18 cellular contexts compared by ENCODE assay signal in the genomic region with DNA sequence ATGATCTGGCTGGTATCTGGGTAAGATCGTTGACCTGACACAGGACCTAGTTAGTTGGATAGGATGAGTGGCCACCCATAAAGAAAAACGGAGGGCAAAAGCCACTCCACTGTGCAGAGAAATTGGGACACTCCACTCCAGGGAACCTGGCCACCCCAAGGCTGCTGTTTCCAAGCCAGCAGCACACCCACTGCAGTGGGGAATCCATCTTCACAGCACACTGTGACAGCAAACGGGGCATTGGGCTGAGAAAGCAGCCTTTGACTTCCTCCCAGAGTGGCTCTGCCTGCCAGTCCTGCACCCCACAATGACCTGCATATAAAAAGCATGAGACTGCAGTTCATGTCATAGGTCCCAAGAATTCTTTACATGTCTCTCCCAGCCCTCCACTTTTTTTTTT. TPM values are rescaled to one million over a fixed set of nuclear protein-coding genes. Genes with fewer than 3 reads are reported as not detected.
DNase-seq lines count a peak whose midpoint lies in the region; ATAC-seq, FAIRE-seq and TF ChIP-seq lines count a peak whose summit lies in the region.
"Had no signal": no experiment of that assay in that cellular context is flagged by ENCODE, and none has a peak within 500 bp of the region (broad histone marks: within the 10 kb centered on the region; RNA-seq: fewer than 3 reads in every experiment).

No MANE protein-coding gene starts in this region.

- ATAC-seq in A549: peak; percentile 49 to 53
- no peak for ATAC-seq in WTC11
- no peak for ATAC-seq in GM19452 (IDR thresholded peaks at IDR 0.05; ENCODE audit: unreplicated experiment)
- ATAC-seq: gastroesophageal sphincter had no signal

- peaks cover 6% of the 10 kb centered on the region; the same call in 1 of the 2 replicates for H3K4me1 Mint-ChIP-seq in WTC11
- H3K4me1 Mint-ChIP-seq in activated naive CD4-positive, alpha-beta T cell treated with anti-CD3 and anti-CD28 coated beads, Interleukin-2, amount 10 ng/mL, durations not matched to agents 7 days and 5 days: no peaks in the 10 kb centered on the region

- H3K79me1 ChIP-seq in mesenchymal stem cell (replicated peaks; ENCODE audit: low read length, poor library complexity, severe bottlenecking): peaks cover 15% of the 10 kb centered on the region

- POLR2A ChIA-PET in A549 (lab: Yijun Ruan, JAX) (interaction anchor here (0.8 to 1.2 kb wide), 2 partner anchors 45 to 262 kb away, joined by 3 read pairs; no protein-coding TSS in a partner anchor), WTC11 (lab: Charles Lee) (no interaction called here)

- FAIRE-seq in A549 (lab: Jason Lieb, UNC): no peak
- FAIRE-seq: GM12892 had no signal

- no peak overlapping the region for H2AFZ ChIP-seq in GM23248
- no peak overlapping the region for H2AFZ ChIP-seq in mesenchymal stem cell (ENCODE audit: low read depth, low read length)

- H3K27me3 ChIP-seq in GM23248 (replicated peaks; ENCODE audit: insufficient read depth): no peaks in the 10 kb centered on the region
- H3K27me3 ChIP-seq in mesenchymal stem cell (ENCODE audit: control insufficient read depth in 1 of 2, insufficient read depth in 1 of 2, low read length in 2 of 2): no peaks in the 10 kb centered on the region
- H3K27me3 ChIP-seq: gastroesophageal sphincter had no signal

- in situ Hi-C loops in GM23248 (cut with MboI): no loop called here

- no peak overlapping the region for H3K23ac ChIP-seq in mesenchymal stem cell (ENCODE audit: low read length in 2 of 2)

- H4K91ac ChIP-seq in mesenchymal stem cell (ENCODE audit: low read length): no peak overlapping the region

- 0 out of 2 replicates have a peak overlapping the region, but pooled peaks have one; percentile 17 for H3K27ac Mint-ChIP-seq in WTC11
- no peak overlapping the region for H3K27ac Mint-ChIP-seq in activated naive CD4-positive, alpha-beta T cell treated with anti-CD3 and anti-CD28 coated beads, Interleukin-2, amount 10 ng/mL, durations not matched to agents 7 days and 5 days
- H3K27ac Mint-ChIP-seq: activated B cell treated with CpG ODN at 0.5 μM for 24 hours; activated CD4-positive, alpha-beta memory T cell treated with anti-CD3 and anti-CD28 coated beads for 36 hours had no signal

- H3K4me1 ChIP-seq in A549 (peaks cover 28% of the 10 kb centered on the region), GM23248 (ENCODE audit: insufficient read depth) (peaks cover 17% of the 10 kb centered on the region), mesenchymal stem cell (ENCODE audit: control insufficient read depth, insufficient read depth, low read depth, low read length) (peaks cover 4% of the 10 kb centered on the region)

- 64% methylated on average over 3 of the region's 3 CpGs for WGBS in A549 (ENCODE audit: missing lambda C conversion rate)
- 75 to 81% methylated on average over 3 of the region's 3 CpGs for WGBS in GM23248 (ENCODE audit: low coverage in 1 of 2, low lambda C conversion rate in 2 of 2, missing lambda C conversion rate in 2 of 2), 2 experiments
- WGBS in mesenchymal stem cell: 93% methylated on average over 3 of the region's 3 CpGs

- no peak for TF ChIP-seq POLR2A in A549 (IDR thresholded peaks at IDR 0.05; ENCODE audit: low read length)

- H2BK120ac ChIP-seq in mesenchymal stem cell (ENCODE audit: low read depth, low read length): no peak overlapping the region

- no peaks in the 10 kb centered on the region for H3K9me2 ChIP-seq in GM23248 (ENCODE audit: insufficient read depth)

- H3K79me2 ChIP-seq in GM23248 (ENCODE audit: insufficient read depth): peaks cover 55% of the 10 kb centered on the region

- TF ChIP-seq RAD21 in A549 (conservative IDR thresholded peaks at IDR 0.05 in 1 of 2, IDR thresholded peaks at IDR 0.05 in 1 of 2): no peak

- H2AK5ac ChIP-seq in mesenchymal stem cell (ENCODE audit: low read length, severe bottlenecking): no peak overlapping the region

- H3K36me3 ChIP-seq in GM23248 (ENCODE audit: low read depth): 0 out of 2 replicates have a peak, but pooled peaks cover 20% of the 10 kb centered on the region
- H3K36me3 ChIP-seq in mesenchymal stem cell (ENCODE audit: control insufficient read depth in 1 of 2, insufficient read depth in 2 of 2, low read depth in 1 of 2, low read length in 2 of 2): peaks cover 3 to 26% of the 10 kb centered on the region in 2 experiments

- H3K4ac ChIP-seq in mesenchymal stem cell (ENCODE audit: low read depth in 1 of 2, low read length in 2 of 2): peak overlapping the region in 1 of 2 experiments; percentile 40

- TF ChIP-seq CTCF in A549 (IDR thresholded peaks at IDR 0.05): no peak
- TF ChIP-seq CTCF in WTC11 (IDR thresholded peaks at IDR 0.05): no peak

- H3K9ac ChIP-seq in GM23248 (peak overlapping the region; percentile 49), mesenchymal stem cell (ENCODE audit: low read length) (peak overlapping the region; percentile 33)

- H3K27ac ChIP-seq in A549 (peak overlapping the region; percentile 62 to 80), GM23248 (peak overlapping the region; percentile 87), mesenchymal stem cell (ENCODE audit: low read length, poor library complexity, severe bottlenecking) (no peak overlapping the region)
- H3K27ac ChIP-seq: gastroesophageal sphincter, psoas muscle, skin epidermis had no signal

- H4K8ac ChIP-seq in mesenchymal stem cell (ENCODE audit: low read length): no peak overlapping the region

- peaks cover 4% of the 10 kb centered on the region; the same call in 1 of the 2 replicates for H3K9me3 Mint-ChIP-seq in WTC11
- H3K9me3 Mint-ChIP-seq in activated naive CD4-positive, alpha-beta T cell treated with anti-CD3 and anti-CD28 coated beads, Interleukin-2, amount 10 ng/mL, durations not matched to agents 7 days and 5 days: no peaks in the 10 kb centered on the region

- H3K4me2 ChIP-seq in A549 (peak overlapping the region; percentile 56), GM23248 (ENCODE audit: unreplicated experiment) (peak overlapping the region; percentile 70), mesenchymal stem cell (ENCODE audit: low read length, poor library complexity, severe bottlenecking) (no peak overlapping the region)

- DNase-seq in A549 (ENCODE audit: low read depth in 1 of 2, low spot score in 1 of 2) (no peak), GM23248 (no peak), WTC11 (ENCODE audit: low spot score) (no peak), mesenchymal stem cell (no peak), SIG-M5 treated with dmso at 0.1 percent for 504 hours (lab: John Stamatoyannopoulos, UW; ENCODE audit: unreplicated experiment) (no peak), NCI-H510A (lab: John Stamatoyannopoulos, UW) (no peak)
- DNase-seq in activated naive CD4-positive, alpha-beta T cell treated with anti-CD3 and anti-CD28 coated beads, Interleukin-2, amount 10 ng/mL, durations not matched to agents 7 days and 5 days: no peak
- DNase-seq: activated B cell treated with CpG ODN at 0.5 μM for 24 hours; activated CD4-positive, alpha-beta memory T cell treated with anti-CD3 and anti-CD28 coated beads for 36 hours; CD4-positive, CD25-positive, alpha-beta regulatory T cell; DMS153; psoas muscle; stimulated activated CD4-positive, alpha-beta T cell treated with anti-CD3 and anti-CD28 coated beads, Interleukin-2, amount 100 ng/mL, for 24 hours; stimulated activated naive CD4-positive, alpha-beta T cell treated with Interleukin-2 at 50 U/mL for 16 hours had no signal

- H3K14ac ChIP-seq in mesenchymal stem cell (ENCODE audit: low read length in 2 of 2): no peak overlapping the region

- CTCF ChIA-PET in A549 (lab: Yijun Ruan, JAX) (no interaction called here), WTC11 (lab: Charles Lee) (no interaction called here)
- CTCF ChIA-PET in activated naive CD4-positive, alpha-beta T cell treated with anti-CD3 and anti-CD28 coated beads, Interleukin-2, amount 10 ng/mL, durations not matched to agents 7 days and 5 days (lab: Charles Lee): no interaction called here

- no peaks in the 10 kb centered on the region for H3K27me3 Mint-ChIP-seq in WTC11 (ENCODE audit: low read depth)
- no peaks in the 10 kb centered on the region for H3K27me3 Mint-ChIP-seq in activated naive CD4-positive, alpha-beta T cell treated with anti-CD3 and anti-CD28 coated beads, Interleukin-2, amount 10 ng/mL, durations not matched to agents 7 days and 5 days
- H3K27me3 Mint-ChIP-seq: activated B cell treated with CpG ODN at 0.5 μM for 24 hours; activated CD4-positive, alpha-beta memory T cell treated with anti-CD3 and anti-CD28 coated beads for 36 hours; CD4-positive, CD25-positive, alpha-beta regulatory T cell had no signal

- peaks cover 14% of the 10 kb centered on the region for H3F3A ChIP-seq in GM23248 (ENCODE audit: insufficient read depth)

- H3K9me3 ChIP-seq in A549: no peaks in the 10 kb centered on the region
- no peaks in the 10 kb centered on the region for H3K9me3 ChIP-seq in GM23248 (ENCODE audit: low read depth)
- no peaks in the 10 kb centered on the region for H3K9me3 ChIP-seq in mesenchymal stem cell (ENCODE audit: control insufficient read depth, low read length)
- H3K9me3 ChIP-seq: gastroesophageal sphincter, psoas muscle had no signal

- no peak overlapping the region for H2BK15ac ChIP-seq in mesenchymal stem cell (ENCODE audit: low read depth, poor library complexity, severe bottlenecking)

- no peak for TF ChIP-seq EP300 in A549 (IDR thresholded peaks at IDR 0.05)

- H4K20me1 ChIP-seq in GM23248 (ENCODE audit: insufficient read depth): no peaks in the 10 kb centered on the region

- H3K36me3 Mint-ChIP-seq in WTC11: peaks cover 3% of the 10 kb centered on the region; the same call in 1 of the 2 replicates
- peaks cover 30% of the 10 kb centered on the region for H3K36me3 Mint-ChIP-seq in activated naive CD4-positive, alpha-beta T cell treated with anti-CD3 and anti-CD28 coated beads, Interleukin-2, amount 10 ng/mL, durations not matched to agents 7 days and 5 days

- H2BK12ac ChIP-seq in mesenchymal stem cell (ENCODE audit: low read length in 2 of 2): no peak overlapping the region

- H2BK5ac ChIP-seq in mesenchymal stem cell (ENCODE audit: low read depth, low read length, poor library complexity, severe bottlenecking): no peak overlapping the region

- H3K18ac ChIP-seq in mesenchymal stem cell (ENCODE audit: low read depth in 1 of 2, low read length in 2 of 2): no peak overlapping the region

- H3K4me3 ChIP-seq in A549: no peak overlapping the region
- no peak overlapping the region for H3K4me3 ChIP-seq in GM23248
- no peak overlapping the region for H3K4me3 ChIP-seq in mesenchymal stem cell (ENCODE audit: insufficient read depth in 1 of 2, low read depth in 1 of 2, low read length in 2 of 2)
- H3K4me3 ChIP-seq: gastroesophageal sphincter, psoas muscle, skin epidermis had no signal

- H3K4me3 Mint-ChIP-seq in WTC11: no peak overlapping the region
- no peak overlapping the region for H3K4me3 Mint-ChIP-seq in activated naive CD4-positive, alpha-beta T cell treated with anti-CD3 and anti-CD28 coated beads, Interleukin-2, amount 10 ng/mL, durations not matched to agents 7 days and 5 days
- H3K4me3 Mint-ChIP-seq: activated B cell treated with CpG ODN at 0.5 μM for 24 hours; activated CD4-positive, alpha-beta memory T cell treated with anti-CD3 and anti-CD28 coated beads for 36 hours; CD4-positive, CD25-positive, alpha-beta regulatory T cell had no signal

RNA-seq across cellular contexts. Expression of gene MTPN, which starts 52.9 kb away (rescaled TPM):
- polyA plus RNA-seq in A549 (2011; rRNA removed) (160 and 206 TPM in 2 replicates), A549 (2017; fragmentation: RNase III; extraction: RNeasy Plus Mini Kit Qiagen cat#74134 plus additional on column Dnase treatment) (138 to 147 TPM (median 144 TPM) in 3 replicates), GM23248 (2016; fragmentation: Nextera tagmentation; extraction: Ambion mirVana) (130 and 133 TPM in 2 replicates)
- 46.0 and 61.2 TPM in 2 replicates for polyA plus RNA-seq in A549 (2012; cell fraction: cytosol; rRNA removed)
- 17.6 and 18.9 TPM in 2 replicates for polyA plus RNA-seq in A549 (2012; cell fraction: nucleus; rRNA removed)
- polyA minus RNA-seq in A549 (2011; rRNA and poly(A)+ RNA removed): 72.6 and 83.6 TPM in 2 replicates
- 145 and 159 TPM in 2 replicates for total RNA-seq in GM23248 (2014; rRNA removed; shearing (Covaris generic))
- total RNA-seq in WTC11 (2021): 91.1 to 92.8 TPM (median 92.5 TPM) in 3 replicates
- 156 TPM for polyA plus RNA-seq in mesenchymal stem cell (2013, experiment 1 of 2)
- polyA plus RNA-seq in mesenchymal stem cell (2013, experiment 2 of 2): 152 TPM

Comparison
In these comparisons a context has a peak if more than half of its experiments do, and no peak if none do; other contexts are left out.
1. ATAC-seq: peak in A549 (2 of 2); none in WTC11 (single experiment) and GM19452 (single experiment).